ENCODE assay signal across 8 cellular contexts in genomic region chr1:159945483-159946241, GRCh38. TPM values are rescaled to one million over a fixed set of nuclear protein-coding genes. Genes with fewer than 3 reads are reported as not detected.
DNase-seq lines count a peak whose midpoint lies in the region; ATAC-seq and TF ChIP-seq lines count a peak whose summit lies in the region.

IGSF9 (minus strand) TSS chr1:159945613; CDS start chr1:159943454, 2,159 bp downstream.

- 2 to 4% methylated on average over 24 to 41 of the region's 58 CpGs for WGBS in lower leg skin, 2 donors

- no peak for ATAC-seq in GM21381 (IDR thresholded peaks at IDR 0.05; ENCODE audit: unreplicated experiment)

- no peaks in the 10 kb centered on the region for H4K20me1 ChIP-seq in BLaER1

- TF ChIP-seq POLR2A in lower leg skin (IDR thresholded peaks at IDR 0.05) = no peak

- intact Hi-C loops in dorsolateral prefrontal cortex (cut with DNase I) = no loop called here
- intact Hi-C loops in lower leg skin (cut with DNase I; ENCODE audit: low total_unique reads) = no loop called here

- H3K9ac ChIP-seq in BLaER1 = peak within 1 kb of the TSS; percentile 60; the same call in 1 of the 2 replicates

- H3K27me3 ChIP-seq in BLaER1 = no peaks in the 10 kb centered on the region
- peaks cover 0 to 20% (median 0%) of the 10 kb centered on the region in 45 donors for H3K27me3 ChIP-seq in dorsolateral prefrontal cortex

- H3K4me1 ChIP-seq in BLaER1 = peaks cover 55% of the 10 kb centered on the region

- no peaks in the 10 kb centered on the region for H3K36me3 ChIP-seq in BLaER1

- peak in 55 of 56 donors; percentile 24 to 79 (median 59) for TF ChIP-seq CTCF in dorsolateral prefrontal cortex (IDR thresholded peaks at IDR 0.05 in 54 of 56, conservative IDR thresholded peaks at IDR 0.05 in 2 of 56; ENCODE audit: low read depth in 1 of 56, partially characterized antibody in 56 of 56)
- TF ChIP-seq CTCF in lower leg skin (IDR thresholded peaks at IDR 0.05) = no peak

- peak within 1 kb of the TSS; percentile 91 for H3K4me2 ChIP-seq in BLaER1

- H3K27ac ChIP-seq in BLaER1 (peak within 1 kb of the TSS; percentile 72; the same call in 1 of the 2 replicates), dorsolateral prefrontal cortex (peak within 1 kb of the TSS in 5 of 59 donors; percentile 21 to 51 (median 43))

- DNase-seq in HCEC 1CT (peak; percentile 7), NCI-H2227 (lab: John Stamatoyannopoulos, UW; ENCODE audit: unreplicated experiment) (peak; percentile 98), dorsolateral prefrontal cortex (peak; percentile 44 to 83 (median 72)), lower leg skin (ENCODE audit: low spot score in 2 of 2) (peak; percentile 84 to 93)
- DNase-seq in activated CD4-positive, alpha-beta T cell treated with anti-CD3 and anti-CD28 coated beads, Interleukin-2, amount 50 U/mL, for 48 hours = peak; percentile 59 to 66
- peak; percentile 70 for DNase-seq in stimulated activated CD4-positive, alpha-beta T cell treated with anti-CD3 and anti-CD28 coated beads, Interleukin-4, amount 100 ng/mL, for 24 hours

- H3K9me3 ChIP-seq in BLaER1 = no peaks in the 10 kb centered on the region

- H3K4me3 ChIP-seq in BLaER1 = peak within 1 kb of the TSS; percentile 68
- H3K4me3 ChIP-seq in dorsolateral prefrontal cortex = peak within 1 kb of the TSS; percentile 32 to 77 (median 60)
- peak within 1 kb of the TSS; percentile 14 for H3K4me3 ChIP-seq in lower leg skin (ENCODE audit: low read depth, poor library complexity, severe bottlenecking)

RNA-seq across cellular contexts. Expression of gene IGSF9, which starts in this region (rescaled TPM):
- total RNA-seq in dorsolateral prefrontal cortex = under 1 TPM in 90 of 120 experiments, not detected in 30; 0.11 to 0.95 (median 0.25) TPM
- total RNA-seq in lower leg skin = 10 to 100 TPM; 17.7 to 29.6 (median 19.6) TPM

Comparison
In these comparisons a context has a peak if more than half of its experiments do, and no peak if none do; other contexts are left out.
1. RNA of gene IGSF9 (total RNA-seq): 17.7 to 29.6 TPM in lower leg skin; 0.11 to 0.95 TPM in dorsolateral prefrontal cortex; every median in the first group is over 4 times any median in the second.
2. Peak in DNase-seq and H3K4me3 ChIP-seq in dorsolateral prefrontal cortex; RNA of the gene not detected or under 1 TPM.
3. H3K4me3 ChIP-seq: peak in every context shown above with its lines; median percentile 68 in BLaER1; 60 in dorsolateral prefrontal cortex; 14 in lower leg skin.
4. DNase-seq: peak in every context shown above with its lines; median percentile 98 in NCI-H2227; 88 in lower leg skin; 72 in dorsolateral prefrontal cortex; 70 in stimulated activated CD4-positive, alpha-beta T cell treated with anti-CD3 and anti-CD28 coated beads, Interleukin-4, amount 100 ng/mL, for 24 hours; 62 in activated CD4-positive, alpha-beta T cell treated with anti-CD3 and anti-CD28 coated beads, Interleukin-2, amount 50 U/mL, for 48 hours; 7 in HCEC 1CT.
5. CTCF ChIP-seq: peak in dorsolateral prefrontal cortex (55 of 56); none in lower leg skin (0 of 3).